Comparison of ENCODE assay signal across 1 cellular context in the genomic region with DNA sequence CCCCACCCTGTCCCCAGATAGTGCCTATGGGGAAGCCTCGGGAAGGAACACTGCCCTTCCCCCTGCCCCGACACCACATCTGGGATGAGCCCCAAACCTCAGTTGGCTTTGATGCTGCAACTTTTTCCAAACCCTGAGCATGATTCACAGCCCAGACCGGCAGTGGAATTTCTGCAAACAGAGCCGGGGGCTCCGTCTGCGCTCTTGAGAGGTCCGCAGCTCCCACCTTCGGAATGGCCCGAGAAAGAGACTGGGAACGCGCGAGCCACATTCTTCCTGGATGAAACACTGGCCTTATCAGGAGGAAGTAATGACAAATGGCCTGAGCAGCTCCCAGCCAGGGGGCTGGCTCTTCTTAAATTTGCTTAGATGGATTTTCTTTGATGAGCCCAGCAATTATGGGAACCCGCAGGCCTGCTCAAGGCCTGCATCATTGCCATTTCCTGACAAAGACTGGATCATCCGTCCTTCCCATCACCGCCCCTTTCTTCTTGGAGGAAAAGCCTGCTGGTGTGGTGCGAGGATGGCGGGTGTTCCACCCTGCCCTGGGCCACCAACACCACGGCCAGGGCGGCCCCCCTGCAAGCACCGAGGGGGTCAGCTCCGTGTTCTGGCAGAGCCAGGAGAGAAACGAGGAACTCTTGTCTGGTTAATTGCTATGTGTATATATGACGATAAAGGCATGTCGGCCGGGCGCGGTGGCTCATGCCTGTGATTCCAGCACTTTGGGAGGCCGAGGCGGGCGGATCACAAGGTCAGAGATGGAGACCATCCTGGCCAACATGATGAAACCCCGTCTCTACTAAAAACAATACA.
TF ChIP-seq lines count a peak whose summit lies in the region.

No MANE protein-coding gene starts in this region.

TF ChIP-seq in HepG2, 621 proteins besides CTCF, POLR2A, EP300 and RAD21:
- TF ChIP-seq ATM (IDR thresholded peaks at IDR 0.05; ENCODE audit: borderline replicate concordance) (no peak), TAF15 (IDR thresholded peaks at IDR 0.05; ENCODE audit: low read depth, low read length, poor library complexity, severe bottlenecking) (no peak), ZFP41 (CRISPR knock-in tag; IDR thresholded peaks at IDR 0.05; ENCODE audit: borderline replicate concordance) (no peak), JARID2 (CRISPR knock-in tag; IDR thresholded peaks at IDR 0.05; ENCODE audit: insufficient replicate concordance) (no peak), GPN1 (CRISPR knock-in tag; IDR thresholded peaks at IDR 0.05; ENCODE audit: borderline replicate concordance) (no peak), ZNF839 (CRISPR knock-in tag; IDR thresholded peaks at IDR 0.05; ENCODE audit: borderline replicate concordance) (no peak), ZBTB42 (CRISPR knock-in tag; IDR thresholded peaks at IDR 0.05) (no peak), MXD4 (CRISPR knock-in tag; IDR thresholded peaks at IDR 0.05) (no peak), SP2 (CRISPR knock-in tag; IDR thresholded peaks at IDR 0.05) (no peak), ZNF143 (CRISPR knock-in tag; IDR thresholded peaks at IDR 0.05) (no peak), MXI1 (IDR thresholded peaks at IDR 0.05; ENCODE audit: borderline replicate concordance, low read depth, low read length) (no peak), TOE1 (CRISPR knock-in tag; IDR thresholded peaks at IDR 0.05) (no peak), CSRNP1 (CRISPR knock-in tag; IDR thresholded peaks at IDR 0.05) (no peak), RFX3 (CRISPR knock-in tag; IDR thresholded peaks at IDR 0.05) (no peak)
- TF ChIP-seq, protein P1, sequence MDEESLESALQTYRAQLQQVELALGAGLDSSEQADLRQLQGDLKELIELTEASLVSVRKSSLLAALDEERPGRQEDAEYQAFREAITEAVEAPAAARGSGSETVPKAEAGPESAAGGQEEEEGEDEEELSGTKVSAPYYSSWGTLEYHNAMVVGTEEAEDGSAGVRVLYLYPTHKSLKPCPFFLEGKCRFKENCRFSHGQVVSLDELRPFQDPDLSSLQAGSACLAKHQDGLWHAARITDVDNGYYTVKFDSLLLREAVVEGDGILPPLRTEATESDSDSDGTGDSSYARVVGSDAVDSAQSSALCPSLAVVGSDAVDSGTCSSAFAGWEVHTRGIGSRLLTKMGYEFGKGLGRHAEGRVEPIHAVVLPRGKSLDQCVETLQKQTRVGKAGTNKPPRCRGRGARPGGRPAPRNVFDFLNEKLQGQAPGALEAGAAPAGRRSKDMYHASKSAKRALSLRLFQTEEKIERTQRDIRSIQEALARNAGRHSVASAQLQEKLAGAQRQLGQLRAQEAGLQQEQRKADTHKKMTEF (CRISPR knock-in tag; IDR thresholded peaks at IDR 0.05) = no peak
